8 cellular contexts compared by ENCODE assay signal in genomic region chr1:15409400-15410222, GRCh38. TPM values are rescaled to one million over a fixed set of nuclear protein-coding genes. Genes with fewer than 3 reads are reported as not detected.
A peak's percentile ranks its signal among the peaks of the same experiment; 100 is the strongest.
DNase-seq lines count a peak whose midpoint lies in the region; ATAC-seq, FAIRE-seq and TF ChIP-seq lines count a peak whose summit lies in the region.

TSS of gene EFHD2 (plus strand) at chr1:15409888. CDS start at chr1:15409972, 84 bp downstream.

- H3K36me3 Mint-ChIP-seq in activated T-helper 17 cell treated with anti-CD3 and anti-CD28 coated beads, Interleukin-2, amount 50 U/mL, for 72 hours (ENCODE audit: low read depth), result peaks cover 24% of the 10 kb centered on the region
- no peaks in the 10 kb centered on the region for H3K36me3 Mint-ChIP-seq in nephron (ENCODE audit: low read depth)

- H3K4me1 Mint-ChIP-seq in activated T-helper 17 cell treated with anti-CD3 and anti-CD28 coated beads, Interleukin-2, amount 50 U/mL, for 72 hours, result peaks cover 19% of the 10 kb centered on the region
- H3K4me1 Mint-ChIP-seq in nephron, result peaks cover 33% of the 10 kb centered on the region

- no peaks in the 10 kb centered on the region for H3K9me3 Mint-ChIP-seq in activated T-helper 17 cell treated with anti-CD3 and anti-CD28 coated beads, Interleukin-2, amount 50 U/mL, for 72 hours
- H3K9me3 Mint-ChIP-seq in nephron, result no peaks in the 10 kb centered on the region

- H3K27ac Mint-ChIP-seq in activated T-helper 17 cell treated with anti-CD3 and anti-CD28 coated beads, Interleukin-2, amount 50 U/mL, for 72 hours, result peak within 1 kb of the TSS; percentile 89
- H3K27ac Mint-ChIP-seq in nephron, result peak within 1 kb of the TSS in 2 of 3 experiments; percentile 59 to 80

- TF ChIP-seq CTCF in D721Med (IDR thresholded peaks at IDR 0.05; ENCODE audit: insufficient read depth, missing control alignments) (no peak), nephron (IDR thresholded peaks at IDR 0.05; ENCODE audit: unreplicated experiment in 3 of 3) (no peak)

- peak within 1 kb of the TSS; percentile 73 for H3K4me3 ChIP-seq in Jurkat, Clone E6-1 (ENCODE audit: low read length)

- no peaks in the 10 kb centered on the region for H3K27me3 Mint-ChIP-seq in activated T-helper 17 cell treated with anti-CD3 and anti-CD28 coated beads, Interleukin-2, amount 50 U/mL, for 72 hours
- peaks cover 36% of the 10 kb centered on the region for H3K27me3 Mint-ChIP-seq in nephron (ENCODE audit: low read depth)

- H3K4me3 Mint-ChIP-seq in activated T-helper 17 cell treated with anti-CD3 and anti-CD28 coated beads, Interleukin-2, amount 50 U/mL, for 72 hours, result peak within 1 kb of the TSS; percentile 95
- peak within 1 kb of the TSS; percentile 92 to 94 (median 92) for H3K4me3 Mint-ChIP-seq in nephron

- no peak for FAIRE-seq in D721Med (lab: Jason Lieb, UNC)

- DNase-seq in D721Med (ENCODE audit: insufficient read length, low spot score) (peak; percentile 62), RPMI8226 (peak; percentile 92), fibroblast of peridontal ligament (ENCODE audit: extremely low read depth) (peak; percentile 68)
- DNase-seq in Jurkat, Clone E6-1 (ENCODE audit: low read depth, low spot score), result peak; percentile 72
- peak; percentile 89 for DNase-seq in stimulated activated naive CD8-positive, alpha-beta T cell treated with anti-CD3 and anti-CD28 coated beads, Interleukin-15, Interleukin-2, amounts not matched to agents 100 U/mL and 50 U/mL, for 24 hours

- ATAC-seq in GM21526 (IDR thresholded peaks at IDR 0.05; ENCODE audit: low FRiP score, unreplicated experiment), result peak; percentile 77
- peak; percentile 85 for ATAC-seq in activated T-helper 17 cell treated with anti-CD3 and anti-CD28 coated beads, Interleukin-2, amount 50 U/mL, for 72 hours (replicated peaks)
- ATAC-seq in stimulated activated naive CD8-positive, alpha-beta T cell treated with anti-CD3 and anti-CD28 coated beads, Interleukin-15, Interleukin-2, amounts not matched to agents 100 U/mL and 50 U/mL, for 24 hours, result peak; percentile 86

RNA-seq across cellular contexts. Expression of gene EFHD2, which starts in this region (rescaled TPM):
- 49.2 TPM for polyA plus RNA-seq in Jurkat, Clone E6-1 (2012; ENCODE audit: insufficient read depth, insufficient read length)
- total RNA-seq in activated T-helper 17 cell treated with anti-CD3 and anti-CD28 coated beads, Interleukin-2, amount 50 U/mL, for 72 hours, result 10 to 100 TPM; 44.6 to 90.4 TPM

Comparison
In these comparisons a context has a peak if more than half of its experiments do, and no peak if none do; other contexts are left out.
1. Peak in every context shown above with its lines: DNase-seq, ATAC-seq and H3K4me3 ChIP-seq.